25 cellular contexts compared by ENCODE assay signal in the genomic region with DNA sequence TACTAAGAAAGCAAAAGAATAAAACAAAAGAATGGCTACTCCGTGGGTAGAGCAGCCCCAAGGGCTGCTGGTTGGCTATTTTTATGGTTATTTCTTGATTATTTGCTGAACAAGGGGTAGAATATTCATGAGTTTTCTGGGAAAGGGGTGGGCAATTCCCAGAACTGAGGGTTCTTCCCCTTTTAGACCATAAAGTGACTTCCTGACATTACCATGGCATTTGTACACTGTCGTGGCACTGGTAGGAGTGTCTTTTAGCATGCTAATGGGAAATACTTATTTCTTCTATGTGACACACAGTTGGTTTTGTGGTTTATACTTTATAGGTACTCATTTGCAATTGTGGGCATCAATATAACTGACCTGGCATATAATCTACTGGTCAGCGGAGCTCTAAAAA. TPM values are rescaled to one million over a fixed set of nuclear protein-coding genes. Genes with fewer than 3 reads are reported as not detected.
"Had no signal": no experiment of that assay in that cellular context is flagged by ENCODE, and none has a peak within 500 bp of the region (broad histone marks: within the 10 kb centered on the region; RNA-seq: fewer than 3 reads in every experiment).

No MANE protein-coding gene starts in this region.

- H3K4me2 ChIP-seq: neural progenitor cell had no signal

- H3K4me3 Mint-ChIP-seq: activated CD4-positive, alpha-beta T cell treated with anti-CD3 and anti-CD28 coated beads, Interleukin-2, amount 10 ng/mL, durations not matched to agents 24 days and 14 days; activated naive CD4-positive, alpha-beta T cell treated with anti-CD3 and anti-CD28 coated beads, Interleukin-2, amount 50 U/mL, for 24 hours; activated T-cell treated with anti-CD3 and anti-CD28 coated beads, Interleukin-2, amount 50 U/mL, for 72 hours; naive thymus-derived CD4-positive, alpha-beta T cell; neural progenitor cell; T-helper 17 cell; type B pancreatic cell had no signal

- H3K9me3 ChIP-seq: gastroesophageal sphincter, heart left ventricle, ovary, psoas muscle, right lobe of liver, testis had no signal

- H3K27ac Mint-ChIP-seq: activated CD4-positive, alpha-beta T cell treated with anti-CD3 and anti-CD28 coated beads, Interleukin-2, amount 10 ng/mL, durations not matched to agents 24 days and 14 days; activated naive CD4-positive, alpha-beta T cell treated with anti-CD3 and anti-CD28 coated beads, Interleukin-2, amount 50 U/mL, for 24 hours; activated T-cell treated with anti-CD3 and anti-CD28 coated beads, Interleukin-2, amount 50 U/mL, for 72 hours; naive thymus-derived CD4-positive, alpha-beta T cell; neural progenitor cell; T-helper 17 cell; type B pancreatic cell had no signal

- H3K27me3 ChIP-seq: neural progenitor cell, ovary, right lobe of liver, testis had no signal

- H3K4me3 ChIP-seq: gastroesophageal sphincter, heart left ventricle, neural progenitor cell, ovary, psoas muscle, right lobe of liver, testis had no signal

- H3K4me1 Mint-ChIP-seq: activated CD4-positive, alpha-beta T cell treated with anti-CD3 and anti-CD28 coated beads, Interleukin-2, amount 10 ng/mL, durations not matched to agents 24 days and 14 days; activated naive CD4-positive, alpha-beta T cell treated with anti-CD3 and anti-CD28 coated beads, Interleukin-2, amount 50 U/mL, for 24 hours; naive thymus-derived CD4-positive, alpha-beta T cell; T-helper 17 cell had no signal

- H3K9me3 Mint-ChIP-seq: activated CD4-positive, alpha-beta T cell treated with anti-CD3 and anti-CD28 coated beads, Interleukin-2, amount 10 ng/mL, durations not matched to agents 24 days and 14 days; activated naive CD4-positive, alpha-beta T cell treated with anti-CD3 and anti-CD28 coated beads, Interleukin-2, amount 50 U/mL, for 24 hours; activated T-cell treated with anti-CD3 and anti-CD28 coated beads, Interleukin-2, amount 50 U/mL, for 72 hours; naive thymus-derived CD4-positive, alpha-beta T cell; neural progenitor cell; type B pancreatic cell had no signal

- DNase-seq: activated CD4-positive, alpha-beta T cell treated with anti-CD3 and anti-CD28 coated beads, Interleukin-2, amount 10 ng/mL, durations not matched to agents 24 days and 14 days; activated CD4-positive, CD25-positive, alpha-beta regulatory T cell; activated CD8-positive, alpha-beta memory T cell treated with anti-CD3 and anti-CD28 coated beads for 24 hours; activated effector memory CD4-positive, alpha-beta T cell treated with anti-CD3 and anti-CD28 coated beads, Interleukin-2, amount 50 U/mL, for 16 hours; activated T-cell treated with anti-CD3 and anti-CD28 coated beads, Interleukin-2, amount 50 U/mL, for 72 hours; effector CD4-positive, alpha-beta T cell; heart left ventricle; kidney glomerular epithelial cell; left ventricle myocardium superior; mesenchymal stem cell; naive thymus-derived CD4-positive, alpha-beta T cell; ovary; psoas muscle; right lobe of liver; small intestine; stimulated activated CD4-positive, alpha-beta T cell treated with anti-CD3 and anti-CD28 coated beads, Interleukin-15, amount 100 ng/mL, for 24 hours; stimulated activated CD4-positive, alpha-beta T cell treated with anti-CD3 and anti-CD28 coated beads, Interleukin-4, amount 100 ng/mL, for 1 hour; T-helper 17 cell; testis had no signal

- H2AFZ ChIP-seq: neural progenitor cell had no signal

- H3K36me3 ChIP-seq: gastroesophageal sphincter, heart left ventricle, neural progenitor cell, ovary, right lobe of liver had no signal

- H3K27ac ChIP-seq: gastroesophageal sphincter, neural progenitor cell, ovary, psoas muscle, right lobe of liver, testis had no signal

- H3K4me1 ChIP-seq: gastroesophageal sphincter, heart left ventricle, neural progenitor cell, psoas muscle, right lobe of liver, testis had no signal

- ATAC-seq: activated T-cell treated with anti-CD3 and anti-CD28 coated beads, Interleukin-2, amount 50 U/mL, for 72 hours; esophagus mucosa; gastroesophageal sphincter; heart left ventricle; left ventricle myocardium superior; naive thymus-derived CD4-positive, alpha-beta T cell; psoas muscle; right lobe of liver; T-helper 17 cell had no signal

- H3K36me3 Mint-ChIP-seq: activated naive CD4-positive, alpha-beta T cell treated with anti-CD3 and anti-CD28 coated beads, Interleukin-2, amount 50 U/mL, for 24 hours; naive thymus-derived CD4-positive, alpha-beta T cell; neural progenitor cell; type B pancreatic cell had no signal

RNA-seq across cellular contexts. Expression of a gene that starts 56.2 kb away (rescaled TPM):
- total RNA-seq: activated CD4-positive, alpha-beta T cell treated with anti-CD3 and anti-CD28 coated beads, Interleukin-2, amount 10 ng/mL, durations not matched to agents 24 days and 14 days; activated T-cell treated with anti-CD3 and anti-CD28 coated beads, Interleukin-2, amount 50 U/mL, for 72 hours; mucosa of gallbladder; naive thymus-derived CD4-positive, alpha-beta T cell; T-helper 17 cell; testis had no signal
- polyA plus RNA-seq: naive thymus-derived CD4-positive, alpha-beta T cell had no signal
